ENCODE assay signal across 30 cellular contexts in genomic region chr1:234578087-234578486, GRCh38.
"Had no signal": no experiment of that assay in that cellular context is flagged by ENCODE, and none has a peak within 500 bp of the region (broad histone marks: within the 10 kb centered on the region; RNA-seq: fewer than 3 reads in every experiment).

No MANE protein-coding gene starts in this region.

- H3K9me3 ChIP-seq: esophagus squamous epithelium, gastroesophageal sphincter had no signal

- H3K27ac ChIP-seq: esophagus squamous epithelium, gastroesophageal sphincter had no signal

- H3K4me1 Mint-ChIP-seq: T-cell had no signal

- H3K36me3 ChIP-seq: esophagus squamous epithelium, gastroesophageal sphincter had no signal

- DNase-seq: activated CD4-positive, alpha-beta memory T cell treated with anti-CD3 and anti-CD28 coated beads for 36 hours; activated CD4-positive, alpha-beta T cell treated with anti-CD3 and anti-CD28 coated beads for 36 hours; activated CD4-positive, alpha-beta T cell treated with anti-CD3 and anti-CD28 coated beads, Interleukin-2, amount 10 ng/mL, durations not matched to agents 24 days and 14 days; activated CD4-positive, CD25-positive, alpha-beta regulatory T cell; activated CD4-positive, CD25-positive, alpha-beta regulatory T cell treated with anti-CD3 and anti-CD28 coated beads, Interleukin-2, amount 50 U/mL, for 72 hours; activated CD8-positive, alpha-beta memory T cell treated with anti-CD3 and anti-CD28 coated beads, Interleukin-2, amount 10 ng/mL, durations not matched to agents 7 days and 5 days; activated CD8-positive, alpha-beta memory T cell treated with anti-CD3 and anti-CD28 coated beads, Interleukin-2, amount 50 U/mL, for 4 hours; activated CD8-positive, alpha-beta T cell treated with anti-CD3 and anti-CD28 coated beads, Interleukin-2, amount 10 ng/mL, durations not matched to agents 7 days and 5 days; activated effector memory CD4-positive, alpha-beta T cell treated with anti-CD3 and anti-CD28 coated beads, Interleukin-2, amount 50 U/mL, for 16 hours; activated naive CD4-positive, alpha-beta T cell treated with anti-CD3 and anti-CD28 coated beads for 36 hours; activated T-cell treated with anti-CD3 and anti-CD28 coated beads, Interleukin-2, amount 50 U/mL, for 1 hour; activated T-cell treated with anti-CD3 and anti-CD28 coated beads, Interleukin-2, amount 50 U/mL, for 48 hours; amniotic stem cell; anterior cingulate cortex; caudate nucleus; cortex of kidney; dermis blood vessel endothelial cell; effector CD4-positive, alpha-beta T cell; effector memory CD8-positive, alpha-beta T cell; erythroblast; esophagus squamous epithelium; foreskin melanocyte; SW 1271; T-cell; T1000 had no signal

- H3K4me3 Mint-ChIP-seq: activated CD4-positive, alpha-beta memory T cell treated with anti-CD3 and anti-CD28 coated beads for 36 hours; activated CD4-positive, alpha-beta T cell treated with anti-CD3 and anti-CD28 coated beads for 36 hours; activated CD4-positive, alpha-beta T cell treated with anti-CD3 and anti-CD28 coated beads, Interleukin-2, amount 10 ng/mL, durations not matched to agents 24 days and 14 days; activated CD8-positive, alpha-beta memory T cell treated with anti-CD3 and anti-CD28 coated beads, Interleukin-2, amount 10 ng/mL, durations not matched to agents 7 days and 5 days; activated CD8-positive, alpha-beta T cell treated with anti-CD3 and anti-CD28 coated beads, Interleukin-2, amount 10 ng/mL, durations not matched to agents 7 days and 5 days; activated naive CD4-positive, alpha-beta T cell treated with anti-CD3 and anti-CD28 coated beads for 36 hours; activated naive CD8-positive, alpha-beta T cell; activated T-helper 1 cell treated with anti-CD3 and anti-CD28 coated beads, Interleukin-12 subunit alpha, Interleukin-12 subunit beta, Interleukin-2, Interleukin-4 antibody, amounts not matched to agents 30 ng/mL and 10 ng/mL and 1 ng/mL, durations not matched to agents 14 hours and 24 hours and 36 hours; effector memory CD8-positive, alpha-beta T cell; T-cell; T-helper 1 cell treated with Interleukin-12 subunit alpha and Interleukin-12 subunit beta and Interleukin-4 antibody, amounts not matched to agents 30 μg/mL and 1 μg/mL, for 36 hours had no signal

- H3K9me3 Mint-ChIP-seq: activated CD4-positive, alpha-beta memory T cell treated with anti-CD3 and anti-CD28 coated beads for 36 hours; activated naive CD4-positive, alpha-beta T cell treated with anti-CD3 and anti-CD28 coated beads for 36 hours; activated T-helper 1 cell treated with anti-CD3 and anti-CD28 coated beads, Interleukin-12 subunit alpha, Interleukin-12 subunit beta, Interleukin-2, Interleukin-4 antibody, amounts not matched to agents 30 ng/mL and 10 ng/mL and 1 ng/mL, durations not matched to agents 14 hours and 24 hours and 36 hours; activated T-helper 2 cell treated with anti-CD3 and anti-CD28 coated beads, Interferon-gamma antibody, Interleukin-2, Interleukin-4, amounts not matched to agents 10 μg/mL and 5 μg/mL and 100 μg/mL, durations not matched to agents 14 hours and 24 hours and 36 hours; effector memory CD8-positive, alpha-beta T cell; T-cell; T-helper 1 cell treated with Interleukin-12 subunit alpha and Interleukin-12 subunit beta and Interleukin-4 antibody, amounts not matched to agents 30 μg/mL and 1 μg/mL, for 36 hours had no signal

- H3K4me3 ChIP-seq: esophagus squamous epithelium, gastroesophageal sphincter had no signal

- H3K36me3 Mint-ChIP-seq: activated CD4-positive, alpha-beta memory T cell treated with anti-CD3 and anti-CD28 coated beads for 36 hours; activated CD8-positive, alpha-beta memory T cell treated with anti-CD3 and anti-CD28 coated beads, Interleukin-2, amount 10 ng/mL, durations not matched to agents 7 days and 5 days; activated naive CD8-positive, alpha-beta T cell; T-cell had no signal

- H3K27me3 Mint-ChIP-seq: activated CD4-positive, alpha-beta memory T cell treated with anti-CD3 and anti-CD28 coated beads for 36 hours; activated CD4-positive, alpha-beta T cell treated with anti-CD3 and anti-CD28 coated beads for 36 hours; activated naive CD8-positive, alpha-beta T cell had no signal

- H3K27me3 ChIP-seq: esophagus squamous epithelium, gastroesophageal sphincter had no signal

- H3K27ac Mint-ChIP-seq: activated CD4-positive, alpha-beta memory T cell treated with anti-CD3 and anti-CD28 coated beads for 36 hours; activated CD4-positive, alpha-beta T cell treated with anti-CD3 and anti-CD28 coated beads for 36 hours; activated CD4-positive, alpha-beta T cell treated with anti-CD3 and anti-CD28 coated beads, Interleukin-2, amount 10 ng/mL, durations not matched to agents 24 days and 14 days; activated CD8-positive, alpha-beta memory T cell treated with anti-CD3 and anti-CD28 coated beads, Interleukin-2, amount 10 ng/mL, durations not matched to agents 7 days and 5 days; activated CD8-positive, alpha-beta T cell treated with anti-CD3 and anti-CD28 coated beads, Interleukin-2, amount 10 ng/mL, durations not matched to agents 7 days and 5 days; activated naive CD4-positive, alpha-beta T cell treated with anti-CD3 and anti-CD28 coated beads for 36 hours; activated naive CD8-positive, alpha-beta T cell; activated T-helper 1 cell treated with anti-CD3 and anti-CD28 coated beads, Interleukin-12 subunit alpha, Interleukin-12 subunit beta, Interleukin-2, Interleukin-4 antibody, amounts not matched to agents 30 ng/mL and 10 ng/mL and 1 ng/mL, durations not matched to agents 14 hours and 24 hours and 36 hours; activated T-helper 2 cell treated with anti-CD3 and anti-CD28 coated beads, Interferon-gamma antibody, Interleukin-2, Interleukin-4, amounts not matched to agents 10 μg/mL and 5 μg/mL and 100 μg/mL, durations not matched to agents 14 hours and 24 hours and 36 hours; effector memory CD8-positive, alpha-beta T cell; T-cell had no signal

- ATAC-seq: activated CD4-positive, alpha-beta T cell treated with anti-CD3 and anti-CD28 coated beads for 36 hours; activated CD8-positive, alpha-beta memory T cell treated with anti-CD3 and anti-CD28 coated beads, Interleukin-2, amount 10 ng/mL, durations not matched to agents 7 days and 5 days; activated CD8-positive, alpha-beta T cell treated with anti-CD3 and anti-CD28 coated beads, Interleukin-2, amount 10 ng/mL, durations not matched to agents 7 days and 5 days; effector memory CD8-positive, alpha-beta T cell; gastroesophageal sphincter; T-cell had no signal
